Comparison of ENCODE assay signal across 1 cellular context in the genomic region with DNA sequence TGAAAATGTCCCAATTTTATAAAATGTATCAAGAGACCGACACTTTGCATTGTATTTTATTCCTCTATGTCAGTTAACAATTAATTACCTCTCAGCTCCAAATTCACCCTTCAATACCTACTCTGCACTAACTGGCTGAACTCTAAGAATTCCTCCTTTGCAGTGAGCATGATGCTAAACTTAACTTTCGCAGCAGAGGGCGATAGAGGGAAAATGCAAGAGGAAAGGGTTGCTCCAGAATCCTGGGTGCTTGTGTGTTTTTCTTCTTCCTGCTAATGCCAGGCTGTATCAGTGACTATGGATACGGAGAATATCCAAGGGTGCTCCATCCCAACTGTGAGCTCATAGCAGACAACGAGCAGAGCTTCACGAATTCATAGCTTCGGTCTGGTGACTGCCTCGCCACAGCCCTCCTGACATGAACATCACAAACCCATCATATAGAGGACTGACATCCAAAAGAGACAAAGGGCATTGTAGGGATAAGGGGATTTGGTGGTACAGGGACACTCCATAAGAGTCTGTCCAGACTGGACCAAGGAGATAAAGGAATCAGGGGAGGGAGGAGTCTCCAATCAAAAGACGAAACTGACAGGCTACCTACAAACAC.
TF ChIP-seq lines count a peak whose summit lies in the region.

No MANE protein-coding gene starts in this region.

TF ChIP-seq in K562, 482 proteins besides CTCF, POLR2A, EP300 and RAD21 (continued from another document):
- TF ChIP-seq, protein P1, sequence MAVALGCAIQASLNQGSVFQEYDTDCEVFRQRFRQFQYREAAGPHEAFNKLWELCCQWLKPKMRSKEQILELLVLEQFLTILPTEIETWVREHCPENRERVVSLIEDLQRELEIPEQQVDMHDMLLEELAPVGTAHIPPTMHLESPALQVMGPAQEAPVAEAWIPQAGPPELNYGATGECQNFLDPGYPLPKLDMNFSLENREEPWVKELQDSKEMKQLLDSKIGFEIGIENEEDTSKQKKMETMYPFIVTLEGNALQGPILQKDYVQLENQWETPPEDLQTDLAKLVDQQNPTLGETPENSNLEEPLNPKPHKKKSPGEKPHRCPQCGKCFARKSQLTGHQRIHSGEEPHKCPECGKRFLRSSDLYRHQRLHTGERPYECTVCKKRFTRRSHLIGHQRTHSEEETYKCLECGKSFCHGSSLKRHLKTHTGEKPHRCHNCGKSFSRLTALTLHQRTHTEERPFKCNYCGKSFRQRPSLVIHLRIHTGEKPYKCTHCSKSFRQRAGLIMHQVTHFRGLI (CRISPR knock-in tag; IDR thresholded peaks at IDR 0.05), result no peak
- TF ChIP-seq NRF1 (conservative IDR thresholded peaks at IDR 0.05 in 1 of 2, IDR thresholded peaks at IDR 0.05 in 1 of 2) (no peak), EHMT2 (IDR thresholded peaks at IDR 0.05) (no peak), THRAP3 (IDR thresholded peaks at IDR 0.05; ENCODE audit: borderline replicate concordance) (no peak), BCL6 (CRISPR knock-in tag; IDR thresholded peaks at IDR 0.05) (no peak), KLF1 (tag; IDR thresholded peaks at IDR 0.05) (no peak), DIDO1 (tag; IDR thresholded peaks at IDR 0.05; ENCODE audit: low read depth) (no peak), HDAC8 (tag; IDR thresholded peaks at IDR 0.05) (no peak), GTF2A2 (tag; IDR thresholded peaks at IDR 0.05) (no peak), ZNF12 (CRISPR knock-in tag; IDR thresholded peaks at IDR 0.05) (no peak), CBX8 (IDR thresholded peaks at IDR 0.05; ENCODE audit: borderline replicate concordance, extremely low read depth, low read depth, low read length, poor library complexity, severe bottlenecking) (no peak), DMBX1 (CRISPR knock-in tag; IDR thresholded peaks at IDR 0.05; ENCODE audit: borderline replicate concordance) (no peak)
- TF ChIP-seq, protein P2, sequence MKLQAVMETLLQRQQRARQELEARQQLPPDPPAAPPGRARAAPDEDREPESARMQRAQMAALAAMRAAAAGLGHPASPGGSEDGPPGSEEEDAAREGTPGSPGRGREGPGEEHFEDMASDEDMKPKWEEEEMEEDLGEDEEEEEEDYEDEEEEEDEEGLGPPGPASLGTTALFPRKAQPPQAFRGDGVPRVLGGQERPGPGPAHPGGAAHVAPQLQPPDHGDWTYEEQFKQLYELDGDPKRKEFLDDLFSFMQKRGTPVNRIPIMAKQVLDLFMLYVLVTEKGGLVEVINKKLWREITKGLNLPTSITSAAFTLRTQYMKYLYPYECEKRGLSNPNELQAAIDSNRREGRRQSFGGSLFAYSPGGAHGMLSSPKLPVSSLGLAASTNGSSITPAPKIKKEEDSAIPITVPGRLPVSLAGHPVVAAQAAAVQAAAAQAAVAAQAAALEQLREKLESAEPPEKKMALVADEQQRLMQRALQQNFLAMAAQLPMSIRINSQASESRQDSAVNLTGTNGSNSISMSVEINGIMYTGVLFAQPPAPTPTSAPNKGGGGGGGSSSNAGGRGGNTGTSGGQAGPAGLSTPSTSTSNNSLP (IDR thresholded peaks at IDR 0.05; ENCODE audit: borderline replicate concordance, low read depth, low read length), result no peak
- TF ChIP-seq, protein P3, sequence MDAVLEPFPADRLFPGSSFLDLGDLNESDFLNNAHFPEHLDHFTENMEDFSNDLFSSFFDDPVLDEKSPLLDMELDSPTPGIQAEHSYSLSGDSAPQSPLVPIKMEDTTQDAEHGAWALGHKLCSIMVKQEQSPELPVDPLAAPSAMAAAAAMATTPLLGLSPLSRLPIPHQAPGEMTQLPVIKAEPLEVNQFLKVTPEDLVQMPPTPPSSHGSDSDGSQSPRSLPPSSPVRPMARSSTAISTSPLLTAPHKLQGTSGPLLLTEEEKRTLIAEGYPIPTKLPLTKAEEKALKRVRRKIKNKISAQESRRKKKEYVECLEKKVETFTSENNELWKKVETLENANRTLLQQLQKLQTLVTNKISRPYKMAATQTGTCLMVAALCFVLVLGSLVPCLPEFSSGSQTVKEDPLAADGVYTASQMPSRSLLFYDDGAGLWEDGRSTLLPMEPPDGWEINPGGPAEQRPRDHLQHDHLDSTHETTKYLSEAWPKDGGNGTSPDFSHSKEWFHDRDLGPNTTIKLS (IDR thresholded peaks at IDR 0.05; ENCODE audit: borderline replicate concordance, low read depth), result no peak
- TF ChIP-seq, protein P4, sequence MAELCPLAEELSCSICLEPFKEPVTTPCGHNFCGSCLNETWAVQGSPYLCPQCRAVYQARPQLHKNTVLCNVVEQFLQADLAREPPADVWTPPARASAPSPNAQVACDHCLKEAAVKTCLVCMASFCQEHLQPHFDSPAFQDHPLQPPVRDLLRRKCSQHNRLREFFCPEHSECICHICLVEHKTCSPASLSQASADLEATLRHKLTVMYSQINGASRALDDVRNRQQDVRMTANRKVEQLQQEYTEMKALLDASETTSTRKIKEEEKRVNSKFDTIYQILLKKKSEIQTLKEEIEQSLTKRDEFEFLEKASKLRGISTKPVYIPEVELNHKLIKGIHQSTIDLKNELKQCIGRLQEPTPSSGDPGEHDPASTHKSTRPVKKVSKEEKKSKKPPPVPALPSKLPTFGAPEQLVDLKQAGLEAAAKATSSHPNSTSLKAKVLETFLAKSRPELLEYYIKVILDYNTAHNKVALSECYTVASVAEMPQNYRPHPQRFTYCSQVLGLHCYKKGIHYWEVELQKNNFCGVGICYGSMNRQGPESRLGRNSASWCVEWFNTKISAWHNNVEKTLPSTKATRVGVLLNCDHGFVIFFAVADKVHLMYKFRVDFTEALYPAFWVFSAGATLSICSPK (IDR thresholded peaks at IDR 0.05; ENCODE audit: borderline replicate concordance), result no peak
